10 cellular contexts compared by ENCODE assay signal in genomic region chr14:99571303-99571986, GRCh38. TPM values are rescaled to one million over a fixed set of nuclear protein-coding genes. Genes with fewer than 3 reads are reported as not detected.
DNase-seq lines count a peak whose midpoint lies in the region; ATAC-seq and TF ChIP-seq lines count a peak whose summit lies in the region.
"Had no signal": no experiment of that assay in that cellular context is flagged by ENCODE, and none has a peak within 500 bp of the region (broad histone marks: within the 10 kb centered on the region; RNA-seq: fewer than 3 reads in every experiment).

No MANE protein-coding gene starts in this region.

- DNase-seq in NCI-H2081 treated with DMSO at 0.1 percent for 48 hours (lab: John Stamatoyannopoulos, UW), result peak; percentile 82
- no peak for DNase-seq in esophagus squamous epithelium (lab: John Stamatoyannopoulos, UW)
- peak; percentile 81 for DNase-seq in prostate gland (ENCODE audit: low spot score)
- no peak for DNase-seq in activated CD4-positive, alpha-beta T cell treated with anti-CD3 and anti-CD28 coated beads for 4 hours
- no peak for DNase-seq in effector memory CD8-positive, alpha-beta T cell
- DNase-seq in activated T-cell treated with anti-CD3 and anti-CD28 coated beads for 4 hours, result no peak
- DNase-seq: caudate nucleus had no signal

- H3K27me3 Mint-ChIP-seq in effector memory CD8-positive, alpha-beta T cell, result no peaks in the 10 kb centered on the region

- peaks cover 23 to 25% of the 10 kb centered on the region in 2 donors for H3K4me1 Mint-ChIP-seq in effector memory CD8-positive, alpha-beta T cell (ENCODE audit: low read depth in 2 of 2)

- H3K27me3 ChIP-seq in esophagus squamous epithelium (no peaks in the 10 kb centered on the region), prostate gland (replicated peaks; ENCODE audit: insufficient read depth) (no peaks in the 10 kb centered on the region)
- H3K27me3 ChIP-seq: SJSA1 had no signal

- TF ChIP-seq CTCF in HEK293 (tag by site-specific recombination; IDR thresholded peaks at IDR 0.05), result no peak
- TF ChIP-seq CTCF in esophagus squamous epithelium (IDR thresholded peaks at IDR 0.05), result no peak
- no peak for TF ChIP-seq CTCF in prostate gland (IDR thresholded peaks at IDR 0.05)

- H3K27ac Mint-ChIP-seq in effector memory CD8-positive, alpha-beta T cell, result no peak overlapping the region

- no peak overlapping the region for H3K4me3 ChIP-seq in HEK293 (ENCODE audit: low read depth, low read length)
- no peak overlapping the region for H3K4me3 ChIP-seq in esophagus squamous epithelium
- H3K4me3 ChIP-seq in prostate gland, result no peak overlapping the region
- H3K4me3 ChIP-seq: SJSA1 had no signal

- H3K9me3 ChIP-seq in HEK293 (ENCODE audit: control insufficient read depth, insufficient read depth, low read depth, low read length), result no peaks in the 10 kb centered on the region
- no peaks in the 10 kb centered on the region for H3K9me3 ChIP-seq in esophagus squamous epithelium
- no peaks in the 10 kb centered on the region for H3K9me3 ChIP-seq in prostate gland
- H3K9me3 ChIP-seq: SJSA1 had no signal

- intact Hi-C loops in esophagus squamous epithelium (cut with DNase I) (no loop called here), prostate gland (cut with DNase I) (no loop called here)

- ATAC-seq in HG03342 (IDR thresholded peaks at IDR 0.05; ENCODE audit: unreplicated experiment), result no peak
- no peak for ATAC-seq in effector memory CD8-positive, alpha-beta T cell (replicated peaks)

- TF ChIP-seq POLR2A in esophagus squamous epithelium (IDR thresholded peaks at IDR 0.05), result no peak
- no peak for TF ChIP-seq POLR2A in prostate gland (IDR thresholded peaks at IDR 0.05)

- POLR2A ChIA-PET in HEK293 (lab: Yijun Ruan, JAX), result interaction anchor here (0.9 kb wide), 1 partner anchor 16 kb away, joined by 3 read pairs; no protein-coding TSS in a partner anchor

- peaks cover 4% of the 10 kb centered on the region for H3K36me3 Mint-ChIP-seq in effector memory CD8-positive, alpha-beta T cell (ENCODE audit: insufficient read depth)

- H3K36me3 ChIP-seq in HEK293 (ENCODE audit: control insufficient read depth in 2 of 2, insufficient read depth in 1 of 2, low read length in 2 of 2) (no peaks in the 10 kb centered on the region), esophagus squamous epithelium (no peaks in the 10 kb centered on the region), prostate gland (no peaks in the 10 kb centered on the region)
- H3K36me3 ChIP-seq: SJSA1 had no signal

- H3K4me3 Mint-ChIP-seq in effector memory CD8-positive, alpha-beta T cell, result no peak overlapping the region

- peaks cover 68% of the 10 kb centered on the region for H3K4me1 ChIP-seq in HEK293 (ENCODE audit: control insufficient read depth, insufficient read depth, low read length)
- H3K4me1 ChIP-seq in esophagus squamous epithelium, result peaks cover 55 to 99% (median 74%) of the 10 kb centered on the region in 3 donors
- peaks cover 78% of the 10 kb centered on the region for H3K4me1 ChIP-seq in prostate gland (replicated peaks)

- CTCF ChIA-PET in HEK293 (lab: Yijun Ruan, JAX), result interaction anchor here (3.1 kb wide), 1 partner anchor 9 kb away, joined by 12 read pairs; no protein-coding TSS in a partner anchor

- WGBS in esophagus squamous epithelium, 2 donors, result 41 to 52% methylated on average over 6 to 9 of the region's 10 CpGs
- WGBS in prostate gland, result 19% methylated on average over 10 of the region's 10 CpGs

- no peaks in the 10 kb centered on the region for H3K9me3 Mint-ChIP-seq in effector memory CD8-positive, alpha-beta T cell

- H3K27ac ChIP-seq in HEK293 (ENCODE audit: extremely low read depth, low read depth, low read length), result peak overlapping the region; percentile 69
- peak overlapping the region in 3 of 4 donors; percentile 64 to 97 (median 76) for H3K27ac ChIP-seq in esophagus squamous epithelium
- peak overlapping the region; percentile 76 to 93 for H3K27ac ChIP-seq in prostate gland
- H3K27ac ChIP-seq: SJSA1 had no signal

TF ChIP-seq in HEK293, 187 proteins besides CTCF, POLR2A, EP300 and RAD21 (continues in another document):
- no peak for TF ChIP-seq ZBTB21 (tag by site-specific recombination; IDR thresholded peaks at IDR 0.05)
- TF ChIP-seq ZNF26 (tag by site-specific recombination; IDR thresholded peaks at IDR 0.05), result no peak
- no peak for TF ChIP-seq KLF17 (tag by site-specific recombination; IDR thresholded peaks at IDR 0.05)
- TF ChIP-seq ZNF449 (tag by site-specific recombination; IDR thresholded peaks at IDR 0.05), result peak; percentile 33; the same call in 1 of the 2 replicates
- TF ChIP-seq ZNF513 (tag by site-specific recombination; IDR thresholded peaks at IDR 0.05), result no peak
- no peak for TF ChIP-seq ZNF2 (tag by site-specific recombination; IDR thresholded peaks at IDR 0.05)
- TF ChIP-seq SP3 (tag by site-specific recombination; IDR thresholded peaks at IDR 0.05), result no peak
- no peak for TF ChIP-seq ZNF112 (tag by site-specific recombination; IDR thresholded peaks at IDR 0.05)
- TF ChIP-seq ZNF585B (tag by site-specific recombination; IDR thresholded peaks at IDR 0.05), result no peak
- TF ChIP-seq ZNF548 (tag by site-specific recombination; IDR thresholded peaks at IDR 0.05), result no peak
- TF ChIP-seq GLI4 (tag by site-specific recombination; IDR thresholded peaks at IDR 0.05), result no peak
- no peak for TF ChIP-seq ZNF423 (tag by site-specific recombination; IDR thresholded peaks at IDR 0.05)
- TF ChIP-seq ZSCAN4 (tag by site-specific recombination; IDR thresholded peaks at IDR 0.05), result no peak
- TF ChIP-seq ZNF114 (tag by site-specific recombination; IDR thresholded peaks at IDR 0.05), result no peak
- no peak for TF ChIP-seq ZNF626 (tag by site-specific recombination; IDR thresholded peaks at IDR 0.05)
- no peak for TF ChIP-seq ZNF175 (tag by site-specific recombination; IDR thresholded peaks at IDR 0.05)
- no peak for TF ChIP-seq PBX3 (CRISPR knock-in tag; IDR thresholded peaks at IDR 0.05)

RNA-seq across cellular contexts. Expression of gene CCDC85C, which starts 32.6 kb away (rescaled TPM):
- total RNA-seq in esophagus squamous epithelium (10 to 100 TPM; 23.4 to 52.0 (median 27.1) TPM), prostate gland (10 to 100 TPM; 35.1 to 47.2 TPM)

Comparison
In these comparisons a context has a peak if more than half of its experiments do, and no peak if none do; other contexts are left out.
1. DNase-seq: peak in NCI-H2081 treated with DMSO at 0.1 percent for 48 hours (single experiment) and prostate gland (single experiment); none in esophagus squamous epithelium (single experiment), activated CD4-positive, alpha-beta T cell treated with anti-CD3 and anti-CD28 coated beads for 4 hours (0 of 2), effector memory CD8-positive, alpha-beta T cell (0 of 3) and activated T-cell treated with anti-CD3 and anti-CD28 coated beads for 4 hours (single experiment).
2. Peak in every context shown above with its lines, with median percentiles within 50 percentile points of each other: H3K27ac ChIP-seq.